ENCODE assay signal across 32 cellular contexts in genomic region chr1:38092256-38092655, GRCh38. TPM values are rescaled to one million over a fixed set of nuclear protein-coding genes. Genes with fewer than 3 reads are reported as not detected.
"Had no signal": no experiment of that assay in that cellular context is flagged by ENCODE, and none has a peak within 500 bp of the region (broad histone marks: within the 10 kb centered on the region; RNA-seq: fewer than 3 reads in every experiment).

No MANE protein-coding gene starts in this region.

- H3K27ac Mint-ChIP-seq: activated naive CD4-positive, alpha-beta T cell treated with anti-CD3 and anti-CD28 coated beads, Interleukin-2, amount 50 U/mL, for 72 hours; activated T-cell treated with anti-CD3 and anti-CD28 coated beads, Interleukin-2, amount 50 U/mL, for 72 hours; mesothelial cell of epicardium; naive B cell; nephron progenitor cell; stimulated activated naive B cell treated with anti-CD40 and anti-IgM and Interleukin-4, amounts not matched to agents 10 μg/mL and 1 μg/mL and 100 μg/mL, for 72 hours had no signal

- H3K27ac ChIP-seq: coronary artery, dorsolateral prefrontal cortex, gastrocnemius medialis, hepatocyte, parathyroid adenoma, right atrium auricular region, stomach, thyroid gland, upper lobe of left lung, vagina had no signal

- H3K36me3 ChIP-seq: gastrocnemius medialis, right atrium auricular region, stomach, thyroid gland, upper lobe of left lung, vagina had no signal

- H3K4me1 Mint-ChIP-seq: central memory CD8-positive, alpha-beta T cell; naive B cell had no signal

- H3K36me3 Mint-ChIP-seq: activated naive CD4-positive, alpha-beta T cell treated with anti-CD3 and anti-CD28 coated beads, Interleukin-2, amount 50 U/mL, for 72 hours; mesothelial cell of epicardium; naive B cell; stimulated activated naive B cell treated with anti-CD40 and anti-IgM and Interleukin-4, amounts not matched to agents 10 μg/mL and 1 μg/mL and 100 μg/mL, for 72 hours had no signal

- H3K9me3 ChIP-seq: gastrocnemius medialis, right atrium auricular region, stomach, thyroid gland, upper lobe of left lung, vagina had no signal

- H3K79me2 ChIP-seq: hepatocyte, parathyroid adenoma had no signal

- H3K9me3 Mint-ChIP-seq: activated naive CD4-positive, alpha-beta T cell treated with anti-CD3 and anti-CD28 coated beads, Interleukin-2, amount 50 U/mL, for 72 hours; activated T-cell treated with anti-CD3 and anti-CD28 coated beads, Interleukin-2, amount 50 U/mL, for 72 hours; central memory CD8-positive, alpha-beta T cell; mesothelial cell of epicardium; naive B cell; nephron progenitor cell; stimulated activated naive B cell treated with anti-CD40 and anti-IgM and Interleukin-4, amounts not matched to agents 10 μg/mL and 1 μg/mL and 100 μg/mL, for 72 hours had no signal

- H3K9ac ChIP-seq: parathyroid adenoma had no signal

- H2AFZ ChIP-seq: hepatocyte, parathyroid adenoma had no signal

- H3K4me3 ChIP-seq: coronary artery, dorsolateral prefrontal cortex, gastrocnemius medialis, hepatocyte, right atrium auricular region, smooth muscle cell, stomach, thyroid gland, upper lobe of left lung, vagina had no signal

- H3K27me3 ChIP-seq: right atrium auricular region, thyroid gland, upper lobe of left lung, vagina had no signal

- H3K4me1 ChIP-seq: gastrocnemius medialis, right atrium auricular region, stomach, thyroid gland, upper lobe of left lung, vagina had no signal

- H3K4me2 ChIP-seq: hepatocyte, smooth muscle cell had no signal

- H3K4me3 Mint-ChIP-seq: activated T-cell treated with anti-CD3 and anti-CD28 coated beads, Interleukin-2, amount 50 U/mL, for 72 hours; central memory CD8-positive, alpha-beta T cell; mesothelial cell of epicardium; naive B cell; nephron progenitor cell; stimulated activated naive B cell treated with anti-CD40 and anti-IgM and Interleukin-4, amounts not matched to agents 10 μg/mL and 1 μg/mL and 100 μg/mL, for 72 hours had no signal

- DNase-seq: activated CD4-positive, alpha-beta T cell treated with anti-CD3 and anti-CD28 coated beads for 4 hours; activated CD4-positive, alpha-beta T cell treated with anti-CD3 and anti-CD28 coated beads, Interleukin-2, amount 50 U/mL, for 4 hours; activated naive CD4-positive, alpha-beta T cell; activated T-cell treated with anti-CD3 and anti-CD28 coated beads for 4 hours; activated T-cell treated with anti-CD3 and anti-CD28 coated beads, Interleukin-2, amount 50 U/mL, for 72 hours; dorsolateral prefrontal cortex; effector memory CD4-positive, alpha-beta T cell; erythroblast; gastrocnemius medialis; glutamatergic neuron; islet precursor cell; left cardiac atrium; left ventricle myocardium superior; mammary epithelial cell; naive B cell; nephron progenitor cell; nucleus accumbens; stimulated activated CD4-positive, alpha-beta T cell treated with anti-CD3 and anti-CD28 coated beads, Interleukin-1b, Interleukin-23, amount 100 ng/mL, for 48 hours; stimulated activated naive B cell treated with anti-CD40 and anti-IgM and Interleukin-4, amounts not matched to agents 10 μg/mL and 1 μg/mL and 100 μg/mL, for 72 hours; stomach; thyroid gland; upper lobe of left lung had no signal

- ATAC-seq: activated naive CD4-positive, alpha-beta T cell treated with anti-CD3 and anti-CD28 coated beads, Interleukin-2, amount 50 U/mL, for 72 hours; activated T-cell treated with anti-CD3 and anti-CD28 coated beads, Interleukin-2, amount 50 U/mL, for 72 hours; gastrocnemius medialis; left ventricle myocardium superior; stimulated activated naive B cell treated with anti-CD40 and anti-IgM and Interleukin-4, amounts not matched to agents 10 μg/mL and 1 μg/mL and 100 μg/mL, for 72 hours had no signal

RNA-seq across cellular contexts. Expression of gene POU3F1, which starts 45.7 kb away (rescaled TPM):
- total RNA-seq: activated naive CD4-positive, alpha-beta T cell treated with anti-CD3 and anti-CD28 coated beads, Interleukin-2, amount 50 U/mL, for 72 hours; activated T-cell treated with anti-CD3 and anti-CD28 coated beads, Interleukin-2, amount 50 U/mL, for 72 hours; hepatocyte; left ventricle myocardium superior; pulmonary artery endothelial cell; right atrium auricular region; smooth muscle cell; stomach; thyroid gland; vagina had no signal
